Comparison of ENCODE assay signal across 1 cellular context in the genomic region with DNA sequence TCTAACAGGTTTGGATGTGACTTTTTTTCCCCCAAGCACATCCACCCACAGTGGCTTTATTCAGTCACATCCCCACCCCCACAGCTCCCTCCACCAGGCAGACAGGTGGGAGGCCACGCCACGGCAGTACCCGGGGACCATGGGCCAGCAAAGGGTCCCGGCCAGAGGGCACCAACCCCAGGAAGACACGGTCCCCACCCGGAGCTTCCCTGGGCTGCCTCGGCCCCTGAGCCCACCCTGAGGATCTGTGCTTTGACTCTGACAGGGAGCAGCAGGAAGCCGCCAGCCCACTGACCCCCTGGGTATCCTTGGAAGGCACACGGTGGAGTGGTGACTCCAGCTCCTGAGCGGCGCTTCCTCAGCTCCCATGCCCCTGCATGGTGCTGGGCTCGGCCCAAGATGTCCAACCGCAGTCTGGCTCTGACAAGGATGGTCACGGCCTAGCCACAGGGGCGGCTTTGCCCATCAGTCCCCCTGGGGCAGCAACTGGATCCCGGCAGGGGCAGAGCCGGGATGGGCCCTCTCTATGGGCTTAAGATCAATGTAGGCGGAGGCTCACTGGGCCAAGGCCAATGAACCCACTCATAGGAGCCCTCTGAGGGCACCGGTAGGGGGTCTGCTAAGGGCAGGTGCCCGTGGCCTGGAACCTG.
TF ChIP-seq lines count a peak whose summit lies in the region.

No MANE protein-coding gene starts in this region.

TF ChIP-seq in K562, 482 proteins besides CTCF, POLR2A, EP300 and RAD21:
- TF ChIP-seq HMGN3 (IDR thresholded peaks at IDR 0.05; ENCODE audit: borderline replicate concordance, extremely low read depth, insufficient read length, low read depth, low read length) (no peak), ZFP36 (IDR thresholded peaks at IDR 0.05; ENCODE audit: low read depth, low read length, partially characterized antibody) (no peak), POLR2G (IDR thresholded peaks at IDR 0.05; ENCODE audit: low read depth, low read length) (0 out of 2 replicates have a peak, but pooled peaks have one; percentile 14)
